ENCODE assay signal across 9 cellular contexts in genomic region chr6:44269921-44270525, GRCh38. TPM values are rescaled to one million over a fixed set of nuclear protein-coding genes. Genes with fewer than 3 reads are reported as not detected.
DNase-seq lines count a peak whose midpoint lies in the region; ATAC-seq and TF ChIP-seq lines count a peak whose summit lies in the region.
"Had no signal": no experiment of that assay in that cellular context is flagged by ENCODE, and none has a peak within 500 bp of the region (broad histone marks: within the 10 kb centered on the region; RNA-seq: fewer than 3 reads in every experiment).

Gene TMEM151B, plus strand, starts transcription at chr6:44270450. Its CDS starts 293 bp downstream, at chr6:44270743.

- no peak for ATAC-seq in heart right ventricle
- no peak for ATAC-seq in Right ventricle myocardium superior (ENCODE audit: poor library complexity)
- ATAC-seq in activated naive CD8-positive, alpha-beta T cell treated with anti-CD3 and anti-CD28 coated beads, Interleukin-2, amount 50 U/mL, for 24 hours: no peak
- no peak for ATAC-seq in HG03342 (IDR thresholded peaks at IDR 0.05; ENCODE audit: unreplicated experiment)
- no peak for ATAC-seq in HG03097 (IDR thresholded peaks at IDR 0.05; ENCODE audit: low FRiP score, unreplicated experiment)
- no peak for ATAC-seq in left lung
- ATAC-seq in GM19324 (IDR thresholded peaks at IDR 0.05; ENCODE audit: low FRiP score, unreplicated experiment): no peak

- peaks cover 35% of the 10 kb centered on the region for H3K4me1 Mint-ChIP-seq in activated naive CD8-positive, alpha-beta T cell treated with anti-CD3 and anti-CD28 coated beads, Interleukin-2, amount 50 U/mL, for 24 hours

- H3K36me3 Mint-ChIP-seq in activated naive CD8-positive, alpha-beta T cell treated with anti-CD3 and anti-CD28 coated beads, Interleukin-2, amount 50 U/mL, for 24 hours (ENCODE audit: low read depth): no peaks in the 10 kb centered on the region

- WGBS in heart right ventricle, 2 donors: 10 to 37% methylated on average over 10 to 29 of the region's 29 CpGs
- WGBS in mesodermal cell (ENCODE audit: insufficient coverage in 2 of 2), 2 experiments: 14 to 18% methylated on average over 5 to 6 of the region's 29 CpGs

- peak within 1 kb of the TSS in 9 of 10 donors; percentile 22 to 42 (median 31) for H3K4me3 ChIP-seq in heart right ventricle
- peak within 1 kb of the TSS; percentile 19 for H3K4me3 ChIP-seq in mesodermal cell (ENCODE audit: extremely low read depth, insufficient read depth, low read length, poor library complexity, severe bottlenecking)
- H3K4me3 ChIP-seq in left lung: no peak within 1 kb of the TSS

- peak within 1 kb of the TSS; percentile 45 for H3K4me3 Mint-ChIP-seq in activated naive CD8-positive, alpha-beta T cell treated with anti-CD3 and anti-CD28 coated beads, Interleukin-2, amount 50 U/mL, for 24 hours

- H3K4me1 ChIP-seq in heart right ventricle (peaks cover 0 to 7% (median 0%) of the 10 kb centered on the region in 9 donors), mesodermal cell (ENCODE audit: control insufficient read depth, insufficient read depth, low read length, poor library complexity, severe bottlenecking) (peaks cover 7% of the 10 kb centered on the region), left lung (peaks cover 0 to 27% of the 10 kb centered on the region in 2 donors)

- H3K36me3 ChIP-seq in heart right ventricle: no peaks in the 10 kb centered on the region
- H3K36me3 ChIP-seq in mesodermal cell (ENCODE audit: control insufficient read depth, insufficient read depth, low read length): no peaks in the 10 kb centered on the region
- no peaks in the 10 kb centered on the region for H3K36me3 ChIP-seq in left lung

- no peak within 1 kb of the TSS for H3K27ac Mint-ChIP-seq in activated naive CD8-positive, alpha-beta T cell treated with anti-CD3 and anti-CD28 coated beads, Interleukin-2, amount 50 U/mL, for 24 hours

- intact Hi-C loops in heart right ventricle (cut with DNase I) (loop anchor here (2.0 to 10.0 kb wide), 6 partner anchors 32 to 173 kb away; partner anchors contain the start of gene AARS2 (in 1 of the 10)), Right ventricle myocardium superior (cut with DNase I) (loop anchor here (5.0 kb wide), 1 partner anchor 37 kb away; no protein-coding TSS in a partner anchor), left lung (cut with DNase I) (loop anchor here in 1 of 2 donors (5.0 kb wide), 1 partner anchor 67 kb away; no protein-coding TSS in a partner anchor)

- H3K27me3 Mint-ChIP-seq in activated naive CD8-positive, alpha-beta T cell treated with anti-CD3 and anti-CD28 coated beads, Interleukin-2, amount 50 U/mL, for 24 hours: peaks cover 48% of the 10 kb centered on the region

- H3K9me3 Mint-ChIP-seq in activated naive CD8-positive, alpha-beta T cell treated with anti-CD3 and anti-CD28 coated beads, Interleukin-2, amount 50 U/mL, for 24 hours: no peaks in the 10 kb centered on the region

- DNase-seq in heart right ventricle (no peak), Right ventricle myocardium superior (no peak), left lung (no peak)
- DNase-seq in activated naive CD8-positive, alpha-beta T cell treated with anti-CD3 and anti-CD28 coated beads, Interleukin-2, amount 50 U/mL, for 24 hours: no peak
- DNase-seq: NCI-H446 had no signal

- H3K27me3 ChIP-seq in heart right ventricle (peaks cover 11 to 73% (median 59%) of the 10 kb centered on the region in 7 donors), left lung (peaks cover 30 to 69% of the 10 kb centered on the region in 2 donors)

- H3K9me3 ChIP-seq in heart right ventricle (no peaks in the 10 kb centered on the region), mesodermal cell (ENCODE audit: control insufficient read depth, low read length) (no peaks in the 10 kb centered on the region), left lung (no peaks in the 10 kb centered on the region)

- TF ChIP-seq CTCF in heart right ventricle (IDR thresholded peaks at IDR 0.05) (no peak), left lung (IDR thresholded peaks at IDR 0.05) (no peak)

- H3K27ac ChIP-seq in heart right ventricle: no peak within 1 kb of the TSS
- H3K27ac ChIP-seq in mesodermal cell (ENCODE audit: low read depth, low read length, severe bottlenecking): no peak within 1 kb of the TSS
- H3K27ac ChIP-seq in left lung: no peak within 1 kb of the TSS

RNA-seq across cellular contexts. Expression of gene TMEM151B, which starts in this region (rescaled TPM):
- total RNA-seq in heart right ventricle (1 to 10 TPM in 1 of 10 donors, under 1 TPM in 5, not detected in 4; 0.09 to 2.2 (median 0.43) TPM), Right ventricle myocardium superior (not detected), left lung (not detected)
- 1 to 10 TPM in 1 of 2 donors, under 1 TPM in 1; 0.14 to 1.2 TPM for polyA plus RNA-seq in heart right ventricle
- 1.5 TPM for polyA plus RNA-seq in mesodermal cell (2013, experiment 1 of 2)
- 0.46 TPM for polyA plus RNA-seq in mesodermal cell (2013, experiment 2 of 2)

Comparison
In these comparisons a context has a peak if more than half of its experiments do, and no peak if none do; other contexts are left out.
1. H3K4me3 ChIP-seq: peak in heart right ventricle (9 of 10) and mesodermal cell (single experiment); none in left lung (0 of 2).